ENCODE assay signal across 8 cellular contexts in genomic region chr5:43312076-43312620, GRCh38. TPM values are rescaled to one million over a fixed set of nuclear protein-coding genes. Genes with fewer than 3 reads are reported as not detected.
DNase-seq lines count a peak whose midpoint lies in the region; ATAC-seq and TF ChIP-seq lines count a peak whose summit lies in the region.

No MANE protein-coding gene starts in this region.

- no peak for TF ChIP-seq CTCF in AG04450 (IDR thresholded peaks at IDR 0.05; ENCODE audit: low read depth, low read length)
- TF ChIP-seq CTCF in IMR-90 (conservative IDR thresholded peaks at IDR 0.05; ENCODE audit: low read depth, low read length) = no peak
- TF ChIP-seq CTCF in breast epithelium (IDR thresholded peaks at IDR 0.05) = no peak

- no peak for DNase-seq in AG04450 (ENCODE audit: low read depth, low spot score)
- DNase-seq in IMR-90 = no peak
- DNase-seq in breast epithelium (ENCODE audit: low spot score in 2 of 2) = no peak
- DNase-seq in D341Med (ENCODE audit: low spot score) = no peak
- DNase-seq in NCI-H1694 treated with DMSO at 0.1 percent for 48 hours (lab: John Stamatoyannopoulos, UW) = no peak
- DNase-seq in DMS153 (lab: John Stamatoyannopoulos, UW) = no peak

- H3K9ac ChIP-seq in IMR-90 (ENCODE audit: low read depth, low read length) = peak overlapping the region; percentile 63; the same call in 1 of the 2 replicates
- H3K9ac ChIP-seq in muscle layer of colon (ENCODE audit: low read length) = peak overlapping the region; percentile 62

- peak overlapping the region; percentile 45; the same call in 1 of the 2 replicates for H2AK5ac ChIP-seq in IMR-90 (ENCODE audit: low read depth, low read length)

- H4K5ac ChIP-seq in IMR-90 (ENCODE audit: low read depth, low read length) = no peak overlapping the region

- H4K8ac ChIP-seq in IMR-90 (ENCODE audit: low read depth in 2 of 2, low read length in 2 of 2) = no peak overlapping the region

- H3K9me3 ChIP-seq in AG04450 (ENCODE audit: control insufficient read depth, insufficient read depth, low read length) (peaks cover 3% of the 10 kb centered on the region; the same call in 1 of the 2 replicates), IMR-90 (ENCODE audit: control insufficient read depth, insufficient read depth, low read length) (no peaks in the 10 kb centered on the region), breast epithelium (no peaks in the 10 kb centered on the region), muscle layer of colon (ENCODE audit: low read length) (no peaks in the 10 kb centered on the region)

- H4K91ac ChIP-seq in IMR-90 (ENCODE audit: insufficient read depth, low read depth, low read length) = no peak overlapping the region

- H3K27me3 ChIP-seq in AG04450 (ENCODE audit: control insufficient read depth, insufficient read depth, low read length) (peaks cover 3% of the 10 kb centered on the region), IMR-90 (ENCODE audit: control insufficient read depth, insufficient read depth, low read length) (no peaks in the 10 kb centered on the region), breast epithelium (no peaks in the 10 kb centered on the region), muscle layer of colon (ENCODE audit: control insufficient read depth in 1 of 2, insufficient read depth in 2 of 2, low read length in 2 of 2) (no peaks in the 10 kb centered on the region)

- no peak overlapping the region for H2BK5ac ChIP-seq in IMR-90 (ENCODE audit: low read depth, low read length, poor library complexity, severe bottlenecking)

- BruUV-seq in IMR-90 (replicated peaks; lab: Mats Ljungman, UMichigan) = no TSS peak

- no peaks in the 10 kb centered on the region; the same call in 1 of the 2 replicates for H4K20me1 ChIP-seq in IMR-90 (ENCODE audit: insufficient read depth, low read length)

- no peak overlapping the region for H2BK15ac ChIP-seq in IMR-90 (ENCODE audit: low read depth, low read length)

- H3K36me3 ChIP-seq in IMR-90 (ENCODE audit: control insufficient read depth, insufficient read depth, low read length) (no peaks in the 10 kb centered on the region), breast epithelium (no peaks in the 10 kb centered on the region), muscle layer of colon (ENCODE audit: insufficient read depth, low read length) (no peaks in the 10 kb centered on the region)

- no peak overlapping the region for H3K4ac ChIP-seq in IMR-90 (ENCODE audit: low read depth, low read length)

- TF ChIP-seq POLR2A in IMR-90 (IDR thresholded peaks at IDR 0.05; ENCODE audit: low read depth, low read length) (no peak), breast epithelium (IDR thresholded peaks at IDR 0.05) (no peak)

- ATAC-seq in IMR-90 (ENCODE audit: low read depth) (no peak), GM18511 (IDR thresholded peaks at IDR 0.05; ENCODE audit: unreplicated experiment) (no peak)

- WGBS in IMR-90 (ENCODE audit: extremely low coverage in 2 of 2, insufficient read length in 1 of 2), 2 experiments = no CpG with 5 or more reads among the region's 5 CpGs

- peak overlapping the region; percentile 33; the same call in 1 of the 2 replicates for H3K14ac ChIP-seq in IMR-90 (replicated peaks; ENCODE audit: low read depth, low read length)

- POLR2A ChIA-PET in AG04450 (lab: Yijun Ruan, JAX) (interaction anchor here (1.4 to 2.3 kb wide), 3 partner anchors 12 to 203 kb away, joined by 4 to 17 read pairs (median 5); partner anchors contain the start of genes C5orf34 and TMEM267), IMR-90 (lab: Charles Lee; ENCODE audit: unreplicated experiment) (no interaction called here)

- H3K4me3 ChIP-seq in AG04450 (ENCODE audit: low read depth, low read length) = peak overlapping the region; percentile 98
- H3K4me3 ChIP-seq in IMR-90 (ENCODE audit: insufficient read depth, low read depth, low read length) = peak overlapping the region; percentile 69; the same call in 1 of the 2 replicates
- peak overlapping the region; percentile 78 to 84 (median 80) for H3K4me3 ChIP-seq in breast epithelium
- H3K4me3 ChIP-seq in muscle layer of colon (ENCODE audit: low read depth in 1 of 2, low read length in 2 of 2) = peak overlapping the region in 1 of 2 donors; percentile 78

- no peak for TF ChIP-seq RAD21 in IMR-90 (IDR thresholded peaks at IDR 0.05; ENCODE audit: low read length)

- H2AFZ ChIP-seq in IMR-90 (replicated peaks; ENCODE audit: low read length, poor library complexity) = no peak overlapping the region

- dilution Hi-C loops in IMR-90 (cut with HindIII; ENCODE audit: low sequenced_read_pairs, unreplicated experiment) = no loop called here

- H3K27ac ChIP-seq in AG04450 (ENCODE audit: low read depth, low read length) (no peak overlapping the region), IMR-90 (ENCODE audit: insufficient read depth, low read length) (no peak overlapping the region), breast epithelium (peak overlapping the region in 1 of 2 donors; percentile 91), muscle layer of colon (ENCODE audit: low read depth, low read length) (no peak overlapping the region)

- H3K18ac ChIP-seq in IMR-90 (ENCODE audit: low read depth, low read length) = no peak overlapping the region

- intact Hi-C loops in IMR-90 (cut with micrococcal nuclease) = loop anchor here (2.0 to 5.0 kb wide), 3 partner anchors 170 to 320 kb away; partner anchors contain the start of genes TMEM267 and ZNF131
- intact Hi-C loops in breast epithelium (cut with DNase I; ENCODE audit: low total_unique reads) = no loop called here

- H3K4me1 ChIP-seq in IMR-90 (ENCODE audit: control insufficient read depth, insufficient read depth, low read length) = peaks cover 2% of the 10 kb centered on the region; the same call in 1 of the 2 replicates
- H3K4me1 ChIP-seq in breast epithelium = peaks cover 0 to 17% of the 10 kb centered on the region in 2 donors
- H3K4me1 ChIP-seq in muscle layer of colon (ENCODE audit: insufficient read depth, low read length) = peaks cover 14% of the 10 kb centered on the region

- no peak overlapping the region for H3K56ac ChIP-seq in IMR-90 (ENCODE audit: extremely low read depth, insufficient read depth, low read length)

- H2AK9ac ChIP-seq in IMR-90 (replicated peaks; ENCODE audit: low read depth, low read length, poor library complexity) = peak overlapping the region; percentile 79

- CTCF ChIA-PET in AG04450 (lab: Charles Lee) = interaction anchor here (0.5 to 2.4 kb wide), 7 partner anchors 78 to 639 kb away, joined by 3 to 10 read pairs (median 4); partner anchors contain the start of gene TMEM267
- CTCF ChIA-PET in IMR-90 (lab: Yijun Ruan, JAX) = no interaction called here

- peaks cover 5% of the 10 kb centered on the region for H3K9me1 ChIP-seq in IMR-90 (ENCODE audit: insufficient read depth, low read length)

- H3K79me1 ChIP-seq in IMR-90 (ENCODE audit: low read depth in 1 of 2, low read length in 2 of 2) = peaks cover 9 to 25% of the 10 kb centered on the region in 2 experiments

- H3K23ac ChIP-seq in IMR-90 (ENCODE audit: low read depth, low read length) = peak overlapping the region; percentile 50; the same call in 1 of the 2 replicates

- peak overlapping the region; percentile 89 for H3K4me2 ChIP-seq in IMR-90 (ENCODE audit: low read depth, low read length)

- H2BK20ac ChIP-seq in IMR-90 (ENCODE audit: low read depth, low read length) = no peak overlapping the region

- H2BK120ac ChIP-seq in IMR-90 (ENCODE audit: low read depth, low read length) = no peak overlapping the region

- in situ Hi-C loops in IMR-90 (cut with MboI; ENCODE audit: low sequenced_read_pairs) = loop anchor here (25.0 kb wide), 1 partner anchor 200 kb away; the partner anchor contains the start of gene ZNF131

TF ChIP-seq in IMR-90, 13 proteins besides CTCF, POLR2A, EP300 and RAD21:
- TF ChIP-seq MAFK (IDR thresholded peaks at IDR 0.05; ENCODE audit: low read depth, low read length) (no peak), ELK1 (IDR thresholded peaks at IDR 0.05; ENCODE audit: borderline replicate concordance, low read depth, low read length) (no peak), NFE2L2 (IDR thresholded peaks at IDR 0.05; ENCODE audit: low read depth, low read length) (no peak), SMC3 (IDR thresholded peaks at IDR 0.05; ENCODE audit: low read depth, low read length) (no peak), CEBPB (IDR thresholded peaks at IDR 0.05; ENCODE audit: low read depth, low read length) (no peak), CHD1 (IDR thresholded peaks at IDR 0.05; ENCODE audit: low read depth, low read length) (no peak), MXI1 (IDR thresholded peaks at IDR 0.05; ENCODE audit: borderline replicate concordance, low read depth, low read length) (no peak), USF2 (IDR thresholded peaks at IDR 0.05; ENCODE audit: low read depth, low read length) (no peak), FOS (IDR thresholded peaks at IDR 0.05; ENCODE audit: low read depth, low read length) (no peak), RFX5 (IDR thresholded peaks at IDR 0.05; ENCODE audit: low read depth, low read length) (no peak), RCOR1 (IDR thresholded peaks at IDR 0.05; ENCODE audit: insufficient replicate concordance, low read length) (no peak)
TF ChIP-seq in IMR-90: peak in this region for 0.

RNA-seq across cellular contexts. Expression of gene HMGCS1, which starts 1.1 kb away (rescaled TPM):
- 26.5 and 31.1 TPM in 2 replicates for polyA plus RNA-seq in AG04450 (2011; rRNA removed)
- polyA minus RNA-seq in AG04450 (2011; rRNA and poly(A)+ RNA removed) = 23.9 and 24.7 TPM in 2 replicates
- 30.6 and 32.8 TPM in 2 replicates for total RNA-seq in IMR-90 (2012; rRNA removed)
- polyA plus RNA-seq in IMR-90 (2012; rRNA removed) = 19.2 and 27.5 TPM in 2 replicates
- 4.4 and 5.1 TPM in 2 replicates for polyA plus RNA-seq in IMR-90 (2012; cell fraction: cytosol; rRNA removed)
- polyA plus RNA-seq in IMR-90 (2012; cell fraction: nucleus; rRNA removed; ENCODE audit: low replicate concordance) = 8.8 and 41.8 TPM in 2 replicates
- 10 to 100 TPM; 13.9 to 36.6 (median 26.5) TPM for total RNA-seq in breast epithelium
